Comparison of ENCODE assay signal across 27 cellular contexts in the genomic region with DNA sequence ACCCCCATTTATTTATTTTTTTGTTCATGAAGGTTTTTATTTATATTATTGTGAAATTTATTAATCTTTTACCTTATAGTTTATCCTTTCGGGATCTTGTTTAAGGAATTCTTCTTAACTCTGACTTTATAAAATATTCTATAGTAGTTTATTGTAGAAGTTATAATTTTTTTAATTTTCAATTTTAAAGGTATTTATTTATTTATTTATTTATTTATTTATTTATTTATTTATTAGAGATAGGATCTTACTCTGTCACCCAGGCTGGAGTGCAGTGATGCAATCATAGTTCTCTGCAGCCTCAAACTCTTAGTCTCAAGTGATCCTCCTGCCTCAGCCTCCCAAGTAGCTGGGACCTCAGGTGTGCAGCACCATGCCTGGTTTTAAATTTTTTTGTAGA.
"Had no signal": no experiment of that assay in that cellular context is flagged by ENCODE, and none has a peak within 500 bp of the region (broad histone marks: within the 10 kb centered on the region; RNA-seq: fewer than 3 reads in every experiment).

No MANE protein-coding gene starts in this region.

- H3K4me1 Mint-ChIP-seq: endodermal cell, memory B cell had no signal

- H3K27me3 Mint-ChIP-seq: dendritic cell treated with granulocyte-macrophage colony-stimulating factor and Interleukin-4, amounts not matched to agents 40 ng/mL and 50 ng/mL, for 4 days; memory B cell; stimulated activated naive CD8-positive, alpha-beta T cell treated with anti-CD3 and anti-CD28 coated beads, Interleukin-15, amount 100 ng/mL, for 72 hours had no signal

- H3K27ac ChIP-seq: colonic mucosa, esophagus squamous epithelium, ovary, right lobe of liver, suprapubic skin, transverse colon, vagina had no signal

- H3K4me3 Mint-ChIP-seq: dendritic cell treated with granulocyte-macrophage colony-stimulating factor and Interleukin-4, amounts not matched to agents 40 ng/mL and 50 ng/mL, for 4 days; endodermal cell; immature natural killer cell; memory B cell; natural killer cell; stimulated activated naive CD8-positive, alpha-beta T cell treated with anti-CD3 and anti-CD28 coated beads, Interleukin-15, amount 100 ng/mL, for 72 hours had no signal

- ATAC-seq: left lobe of liver; natural killer cell; right lobe of liver; stimulated activated naive CD8-positive, alpha-beta T cell treated with anti-CD3 and anti-CD28 coated beads, Interleukin-15, amount 100 ng/mL, for 72 hours had no signal

- H3K27ac Mint-ChIP-seq: dendritic cell treated with granulocyte-macrophage colony-stimulating factor and Interleukin-4, amounts not matched to agents 40 ng/mL and 50 ng/mL, for 4 days; endodermal cell; memory B cell; natural killer cell; stimulated activated naive CD8-positive, alpha-beta T cell treated with anti-CD3 and anti-CD28 coated beads, Interleukin-15, amount 100 ng/mL, for 72 hours had no signal

- H3K36me3 Mint-ChIP-seq: natural killer cell had no signal

- FAIRE-seq: endothelial cell of umbilical vein, keratinocyte had no signal

- H3K36me3 ChIP-seq: colonic mucosa, ovary, right lobe of liver had no signal

- H3K4me3 ChIP-seq: colonic mucosa, esophagus squamous epithelium, lung, ovary, right lobe of liver, smooth muscle cell, suprapubic skin, transverse colon, vagina had no signal

- H3K9me3 ChIP-seq: colonic mucosa, esophagus squamous epithelium, ovary, right lobe of liver, suprapubic skin, transverse colon, vagina had no signal

- H3K4me1 ChIP-seq: colonic mucosa, esophagus squamous epithelium, right lobe of liver, suprapubic skin, vagina had no signal

- DNase-seq: colonic mucosa; effector CD8-positive, alpha-beta T cell; endodermal cell; esophagus squamous epithelium; foreskin melanocyte; hypothalamus; immature natural killer cell; natural killer cell; occipital lobe; ovary; right lobe of liver; stimulated activated CD4-positive, alpha-beta T cell treated with anti-CD3 and anti-CD28 coated beads, Interleukin-12 subunit alpha, Interleukin-12 subunit beta, amount 100 ng/mL, for 4 hours; stimulated activated CD4-positive, alpha-beta T cell treated with anti-CD3 and anti-CD28 coated beads, Interleukin-1b, Interleukin-23, amount 100 ng/mL, for 48 hours; stimulated activated CD4-positive, alpha-beta T cell treated with anti-CD3 and anti-CD28 coated beads, Interleukin-4, amount 100 ng/mL, for 1 hour; stimulated activated CD8-positive, alpha-beta memory T cell treated with anti-CD3 and anti-CD28 coated beads, Interleukin-4, amount 100 ng/mL, for 48 hours; stimulated activated naive CD4-positive, alpha-beta T cell; stimulated activated naive CD8-positive, alpha-beta T cell treated with anti-CD3 and anti-CD28 coated beads, Interleukin-15, amount 100 ng/mL, for 72 hours; transverse colon had no signal
